In genomic region chr7:156308976-156309620, GRCh38 we compare ENCODE assay signal across 20 cellular contexts.
"Had no signal": no experiment of that assay in that cellular context is flagged by ENCODE, and none has a peak within 500 bp of the region (broad histone marks: within the 10 kb centered on the region; RNA-seq: fewer than 3 reads in every experiment).

No MANE protein-coding gene starts in this region.

- H3K9me3 ChIP-seq: adrenal gland, SJSA1 had no signal

- H3K9me3 Mint-ChIP-seq: activated CD4-positive, alpha-beta memory T cell treated with anti-CD3 and anti-CD28 coated beads, Interleukin-2, amount 10 ng/mL, durations not matched to agents 7 days and 5 days; natural killer cell treated with Interleukin-12 subunit alpha and Interleukin-12 subunit beta and Interleukin-15 and Interleukin-18, amount 100 ng/mL, for 72 hours had no signal

- H3K4me3 ChIP-seq: adrenal gland, hepatocyte, SJSA1, skin epidermis had no signal

- H3K27ac ChIP-seq: adrenal gland, brain microvascular endothelial cell, hepatocyte, SJSA1, skin epidermis had no signal

- DNase-seq: activated CD4-positive, alpha-beta memory T cell treated with anti-CD3 and anti-CD28 coated beads, Interleukin-2, amount 10 ng/mL, durations not matched to agents 7 days and 5 days; activated CD4-positive, alpha-beta T cell treated with anti-CD3 and anti-CD28 coated beads for 4 hours; activated effector memory CD4-positive, alpha-beta T cell treated with Interleukin-2 at 50 U/mL for 16 hours; activated naive CD4-positive, alpha-beta T cell treated with anti-CD3 and anti-CD28 coated beads, Interleukin-2, amount 50 U/mL, for 16 hours; activated T-cell treated with anti-CD3 and anti-CD28 coated beads, Interleukin-2, amount 50 U/mL, for 4 hours; adrenal gland; brain microvascular endothelial cell; kidney glomerular epithelial cell; left ventricle myocardium superior; mesenchymal stem cell; stimulated activated CD4-positive, alpha-beta T cell treated with anti-CD3 and anti-CD28 coated beads, Interleukin-4, amount 100 ng/mL, for 24 hours; stimulated activated naive CD4-positive, alpha-beta T cell; T-helper 2 cell; trophoblast cell had no signal

- ATAC-seq: activated T-cell treated with anti-CD3 and anti-CD28 coated beads, Interleukin-2, amount 50 U/mL, for 4 hours; esophagus mucosa; left ventricle myocardium superior; natural killer cell treated with Interleukin-12 subunit alpha and Interleukin-12 subunit beta and Interleukin-15 and Interleukin-18, amount 100 ng/mL, for 72 hours; WTC11 had no signal

- H3K27ac Mint-ChIP-seq: activated CD4-positive, alpha-beta memory T cell treated with anti-CD3 and anti-CD28 coated beads, Interleukin-2, amount 10 ng/mL, durations not matched to agents 7 days and 5 days; natural killer cell treated with Interleukin-12 subunit alpha and Interleukin-12 subunit beta and Interleukin-15 and Interleukin-18, amount 100 ng/mL, for 72 hours; WTC11 had no signal

- H3K36me3 ChIP-seq: adrenal gland, brain microvascular endothelial cell, SJSA1 had no signal

- H3K36me3 Mint-ChIP-seq: natural killer cell treated with Interleukin-12 subunit alpha and Interleukin-12 subunit beta and Interleukin-15 and Interleukin-18, amount 100 ng/mL, for 72 hours had no signal

- H3K27me3 ChIP-seq: adrenal gland, brain microvascular endothelial cell, hepatocyte had no signal
